ENCODE assay signal across 1 cellular context in genomic region chr2:111185496-111186022, GRCh38.
TF ChIP-seq lines count a peak whose summit lies in the region.

No MANE protein-coding gene starts in this region.

TF ChIP-seq in A549, 52 proteins besides CTCF, POLR2A, EP300 and RAD21 (continued from another document):
- TF ChIP-seq HMGXB4 (CRISPR knock-in tag; IDR thresholded peaks at IDR 0.05; ENCODE audit: borderline replicate concordance) (no peak), PHF8 (IDR thresholded peaks at IDR 0.05; ENCODE audit: borderline replicate concordance, low read depth) (no peak), MAZ (IDR thresholded peaks at IDR 0.05; ENCODE audit: borderline replicate concordance, low read depth, low read length) (no peak), RFX5 (IDR thresholded peaks at IDR 0.05) (no peak), MAX (IDR thresholded peaks at IDR 0.05) (no peak), CBX8 (IDR thresholded peaks at IDR 0.05) (no peak), HOXA7 (CRISPR knock-in tag; IDR thresholded peaks at IDR 0.05) (no peak), MAFK (IDR thresholded peaks at IDR 0.05; ENCODE audit: partially characterized antibody) (no peak)
